In genomic region chr2:134335601-134336000, GRCh38 we compare ENCODE assay signal across 19 cellular contexts.
"Had no signal": no experiment of that assay in that cellular context is flagged by ENCODE, and none has a peak within 500 bp of the region (broad histone marks: within the 10 kb centered on the region; RNA-seq: fewer than 3 reads in every experiment).

No MANE protein-coding gene starts in this region.

- H3K27ac ChIP-seq: lower lobe of right lung, ovary, prostate gland, tibial artery had no signal

- H3K27ac Mint-ChIP-seq: activated CD4-positive, alpha-beta memory T cell treated with anti-CD3 and anti-CD28 coated beads, Interleukin-2, amount 10 ng/mL, durations not matched to agents 7 days and 5 days; activated naive CD4-positive, alpha-beta T cell treated with anti-CD3 and anti-CD28 coated beads, Interleukin-2, amount 10 ng/mL, durations not matched to agents 7 days and 5 days; endodermal cell; mesothelial cell of epicardium; natural killer cell; stimulated activated naive CD8-positive, alpha-beta T cell treated with anti-CD3 and anti-CD28 coated beads, Interleukin-15, Interleukin-2, amounts not matched to agents 100 ng/mL and 50 ng/mL, for 24 hours; T-helper 1 cell treated with Interleukin-12 subunit alpha and Interleukin-12 subunit beta and Interleukin-4 antibody, amounts not matched to agents 30 μg/mL and 1 μg/mL, for 36 hours had no signal

- H3K27me3 Mint-ChIP-seq: activated CD4-positive, alpha-beta memory T cell treated with anti-CD3 and anti-CD28 coated beads, Interleukin-2, amount 10 ng/mL, durations not matched to agents 7 days and 5 days; activated naive CD4-positive, alpha-beta T cell treated with anti-CD3 and anti-CD28 coated beads, Interleukin-2, amount 10 ng/mL, durations not matched to agents 7 days and 5 days; stimulated activated naive CD8-positive, alpha-beta T cell treated with anti-CD3 and anti-CD28 coated beads, Interleukin-15, Interleukin-2, amounts not matched to agents 100 ng/mL and 50 ng/mL, for 24 hours had no signal

- H3K36me3 ChIP-seq: lower lobe of right lung, ovary, prostate gland, tibial artery had no signal

- H3K4me1 Mint-ChIP-seq: activated CD4-positive, alpha-beta memory T cell treated with anti-CD3 and anti-CD28 coated beads, Interleukin-2, amount 10 ng/mL, durations not matched to agents 7 days and 5 days; activated naive CD4-positive, alpha-beta T cell treated with anti-CD3 and anti-CD28 coated beads, Interleukin-2, amount 10 ng/mL, durations not matched to agents 7 days and 5 days had no signal

- H3K27me3 ChIP-seq: heart right ventricle, ovary, tibial artery had no signal

- H3K4me3 ChIP-seq: heart right ventricle, lower lobe of right lung, ovary, prostate gland, tibial artery had no signal

- H3K4me3 Mint-ChIP-seq: activated CD4-positive, alpha-beta memory T cell treated with anti-CD3 and anti-CD28 coated beads, Interleukin-2, amount 10 ng/mL, durations not matched to agents 7 days and 5 days; activated naive CD4-positive, alpha-beta T cell treated with anti-CD3 and anti-CD28 coated beads, Interleukin-2, amount 10 ng/mL, durations not matched to agents 7 days and 5 days; endodermal cell; mesothelial cell of epicardium; natural killer cell; stimulated activated naive CD8-positive, alpha-beta T cell treated with anti-CD3 and anti-CD28 coated beads, Interleukin-15, Interleukin-2, amounts not matched to agents 100 ng/mL and 50 ng/mL, for 24 hours; T-helper 1 cell treated with Interleukin-12 subunit alpha and Interleukin-12 subunit beta and Interleukin-4 antibody, amounts not matched to agents 30 μg/mL and 1 μg/mL, for 36 hours had no signal

- ATAC-seq: heart right ventricle, lower lobe of right lung, natural killer cell had no signal

- FAIRE-seq: kidney had no signal

- H3K9me3 ChIP-seq: lower lobe of right lung, ovary, prostate gland, tibial artery had no signal

- H3K4me1 ChIP-seq: prostate gland had no signal

- DNase-seq: activated CD4-positive, alpha-beta memory T cell treated with anti-CD3 and anti-CD28 coated beads, Interleukin-2, amount 10 ng/mL, durations not matched to agents 7 days and 5 days; activated CD4-positive, alpha-beta T cell treated with anti-CD3 and anti-CD28 coated beads for 48 hours; activated effector memory CD4-positive, alpha-beta T cell treated with anti-CD3 and anti-CD28 coated beads, Interleukin-2, amount 50 U/mL, for 16 hours; activated naive CD4-positive, alpha-beta T cell treated with anti-CD3 and anti-CD28 coated beads, Interleukin-2, amount 10 ng/mL, durations not matched to agents 7 days and 5 days; activated T-cell treated with anti-CD3 and anti-CD28 coated beads for 4 hours; cortex of kidney; endodermal cell; heart right ventricle; kidney; lower lobe of right lung; natural killer cell; ovary; stimulated activated CD4-positive, alpha-beta T cell treated with anti-CD3 and anti-CD28 coated beads, Interleukin-4, amount 100 ng/mL, for 24 hours; substantia nigra; tibial artery had no signal
